ENCODE assay signal across 23 cellular contexts in the genomic region with DNA sequence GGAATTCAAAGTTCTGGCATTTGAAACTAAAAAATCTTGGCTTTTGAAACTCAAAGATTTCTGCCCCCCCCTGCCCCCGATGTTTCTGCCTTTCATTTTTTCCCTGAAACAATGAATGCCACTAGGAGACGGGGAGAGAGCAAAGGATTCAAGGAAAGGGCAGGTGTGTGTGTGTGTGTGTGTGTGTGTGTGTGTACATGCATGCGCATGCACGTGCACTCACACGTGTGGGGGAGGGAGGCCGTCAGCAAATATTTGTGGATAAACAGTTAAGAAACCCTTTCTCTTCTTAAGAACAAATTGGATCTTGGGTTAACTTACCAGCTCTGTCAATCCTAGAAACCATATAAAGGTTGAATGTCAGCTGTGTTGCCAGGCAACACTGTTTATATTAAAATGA. TPM values are rescaled to one million over a fixed set of nuclear protein-coding genes. Genes with fewer than 3 reads are reported as not detected.
"Had no signal": no experiment of that assay in that cellular context is flagged by ENCODE, and none has a peak within 500 bp of the region (broad histone marks: within the 10 kb centered on the region; RNA-seq: fewer than 3 reads in every experiment).

No MANE protein-coding gene starts in this region.

- H3K9me3 ChIP-seq: SJSA1 had no signal

- H3K27me3 ChIP-seq: SJSA1 had no signal

- DNase-seq: Kasumi-1, MV-4-11, NCI-H1048, NCI-H1105 treated with DMSO at 0.1 percent for 48 hours, NCI-H1417 treated with DMSO at 0.1 percent for 48 hours, NCI-H146, NCI-H1694 treated with DMSO at 0.1 percent for 48 hours, NCI-H1930, NCI-H2081, NCI-H2107, NCI-H2227 treated with DMSO at 0.1 percent for 48 hours, NCI-H524 treated with DMSO at 0.1 percent for 48 hours, NCI-H69, NCI-H774, Right ventricle myocardium superior, RPMI8226, SIG-M5 had no signal

- H3K27ac ChIP-seq: HL-60, KMS-11, SK-N-MC had no signal

- H3K4me3 ChIP-seq: SJSA1, SK-N-MC had no signal

RNA-seq across cellular contexts. Expression of a gene that starts 52.6 kb away (rescaled TPM):
- total RNA-seq: MCF 10A, NCI-H460, Right ventricle myocardium superior, SJSA1 had no signal
